ENCODE assay signal across 8 cellular contexts in the genomic region with DNA sequence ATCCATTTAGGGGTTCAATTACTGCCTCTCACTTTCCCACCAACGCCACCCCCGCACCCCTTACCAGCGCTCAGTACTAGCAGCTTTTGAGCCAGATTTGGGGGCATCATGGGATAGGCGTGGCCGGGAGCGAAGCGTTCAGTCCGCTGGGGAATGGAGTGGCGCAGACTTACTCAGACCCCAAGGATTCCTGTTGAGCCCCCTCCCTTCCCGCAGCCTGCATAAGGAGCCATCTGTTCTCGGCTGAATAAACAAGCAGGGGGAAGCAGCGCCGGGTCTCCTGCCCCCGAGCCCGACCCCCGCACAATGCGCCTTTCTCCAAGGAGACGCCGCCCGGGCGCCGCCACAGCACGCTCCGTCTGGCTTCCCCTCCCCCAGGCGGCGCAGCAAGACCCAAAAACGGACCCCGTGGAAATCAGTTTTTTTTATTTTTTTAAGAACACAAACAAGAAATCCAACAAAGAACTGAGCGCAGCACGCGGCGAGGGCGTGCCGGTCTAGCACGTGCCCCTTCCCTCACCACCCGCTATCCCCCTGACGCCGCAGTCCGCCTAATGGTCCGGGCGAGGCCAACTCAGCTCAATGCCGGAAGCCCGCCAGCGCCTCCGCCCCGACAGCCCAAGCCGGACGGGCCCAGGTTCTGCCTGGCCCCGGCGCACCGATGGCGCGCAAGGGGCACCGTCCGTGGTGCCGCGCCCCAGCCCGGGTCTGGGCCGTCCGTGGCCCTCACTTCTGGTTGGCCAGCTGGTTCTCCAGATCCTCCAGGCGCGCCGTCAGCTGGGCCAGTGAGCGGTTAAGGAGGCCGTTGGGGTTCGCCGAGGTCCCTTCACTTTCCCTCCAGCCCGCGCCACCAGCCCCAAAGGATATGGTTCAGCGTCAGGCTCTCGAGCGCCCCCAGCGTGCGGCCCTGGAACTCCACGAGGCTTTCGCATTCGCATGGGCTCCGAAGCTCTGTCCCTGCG. TPM values are rescaled to one million over a fixed set of nuclear protein-coding genes. Genes with fewer than 3 reads are reported as not detected.
A peak's percentile ranks its signal among the peaks of the same experiment; 100 is the strongest.
DNase-seq lines count a peak whose midpoint lies in the region; ATAC-seq lines count a peak whose summit lies in the region.

No MANE protein-coding gene starts in this region.

- peaks cover 26 to 74% of the 10 kb centered on the region in 2 donors for H3K27me3 Mint-ChIP-seq in effector memory CD8-positive, alpha-beta T cell

- H2BK5ac ChIP-seq in mesenchymal stem cell (ENCODE audit: low read depth, low read length, poor library complexity, severe bottlenecking) = no peak overlapping the region

- in situ Hi-C loops in Caki2 (cut with HindIII; ENCODE audit: low pct_unique_long_range_greater_than_20kb, low sequenced_read_pairs) = loop anchor here (25.0 kb wide), 1 partner anchor 181 kb away; a partner anchor contains a TSS

- H4K8ac ChIP-seq in mesenchymal stem cell (ENCODE audit: low read length) = peak overlapping the region; percentile 76

- no peaks in the 10 kb centered on the region for H3K36me3 Mint-ChIP-seq in effector memory CD8-positive, alpha-beta T cell (ENCODE audit: insufficient read depth)

- H3K27ac Mint-ChIP-seq in effector memory CD8-positive, alpha-beta T cell = no peak overlapping the region

- peak overlapping the region in 1 of 2 experiments; percentile 57 for H2BK12ac ChIP-seq in mesenchymal stem cell (ENCODE audit: low read length in 2 of 2)

- H2BK15ac ChIP-seq in mesenchymal stem cell (ENCODE audit: low read depth, poor library complexity, severe bottlenecking) = peak overlapping the region; percentile 87

- H3K9me3 ChIP-seq in mesenchymal stem cell (ENCODE audit: control insufficient read depth, low read length) = no peaks in the 10 kb centered on the region

- H3K9me3 Mint-ChIP-seq in effector memory CD8-positive, alpha-beta T cell = no peaks in the 10 kb centered on the region

- peak; percentile 58 for ATAC-seq in HG02981 (IDR thresholded peaks at IDR 0.05; ENCODE audit: unreplicated experiment)
- peak; percentile 92 for ATAC-seq in effector memory CD8-positive, alpha-beta T cell (replicated peaks)
- ATAC-seq in HG03571 (IDR thresholded peaks at IDR 0.05; ENCODE audit: unreplicated experiment) = no peak

- H3K4me2 ChIP-seq in mesenchymal stem cell (ENCODE audit: low read length, poor library complexity, severe bottlenecking) = peak overlapping the region; percentile 93

- peak overlapping the region in 1 of 2 experiments; percentile 72 for H3K4ac ChIP-seq in mesenchymal stem cell (ENCODE audit: low read depth in 1 of 2, low read length in 2 of 2)

- 3% methylated on average over 78 of the region's 79 CpGs for WGBS in mesenchymal stem cell

- DNase-seq in Caki2 (ENCODE audit: low read depth) (peak; percentile 88), NCI-H526 (lab: John Stamatoyannopoulos, UW) (peak; percentile 70 to 93), mesenchymal stem cell (peak; percentile 73)
- peak; percentile 55 to 65 for DNase-seq in activated CD8-positive, alpha-beta memory T cell treated with anti-CD3 and anti-CD28 coated beads for 4 hours (ENCODE audit: low read depth in 2 of 2)
- peak; percentile 80 to 84 (median 81) for DNase-seq in effector memory CD8-positive, alpha-beta T cell
- DNase-seq in stimulated activated CD8-positive, alpha-beta memory T cell treated with anti-CD3 and anti-CD28 coated beads, Interleukin-12 subunit alpha, Interleukin-12 subunit beta, amount 100 ng/mL, for 1 hour (ENCODE audit: low read depth) = peak; percentile 70

- peak overlapping the region; percentile 64 to 77 for H3K4me3 ChIP-seq in mesenchymal stem cell (ENCODE audit: insufficient read depth in 1 of 2, low read depth in 1 of 2, low read length in 2 of 2)

- H3K23ac ChIP-seq in mesenchymal stem cell (ENCODE audit: low read length in 2 of 2) = peak overlapping the region in 1 of 2 experiments; percentile 14

- H3K18ac ChIP-seq in mesenchymal stem cell (ENCODE audit: low read depth in 1 of 2, low read length in 2 of 2) = peak overlapping the region; percentile 63 to 91

- peak overlapping the region; percentile 95 for H2AFZ ChIP-seq in mesenchymal stem cell (ENCODE audit: low read depth, low read length)

- no peak overlapping the region for H3K27ac ChIP-seq in mesenchymal stem cell (ENCODE audit: low read length, poor library complexity, severe bottlenecking)

- peak overlapping the region in 1 of 2 experiments; percentile 77 for H3K14ac ChIP-seq in mesenchymal stem cell (ENCODE audit: low read length in 2 of 2)

- H3K9ac ChIP-seq in mesenchymal stem cell (ENCODE audit: low read length) = peak overlapping the region; percentile 66

- H3K4me1 ChIP-seq in mesenchymal stem cell (ENCODE audit: control insufficient read depth, insufficient read depth, low read depth, low read length) = peaks cover 8% of the 10 kb centered on the region

- peak overlapping the region; percentile 81 for H4K91ac ChIP-seq in mesenchymal stem cell (ENCODE audit: low read length)

- peaks cover 6 to 24% of the 10 kb centered on the region in 2 experiments for H3K27me3 ChIP-seq in mesenchymal stem cell (ENCODE audit: control insufficient read depth in 1 of 2, insufficient read depth in 1 of 2, low read length in 2 of 2)

- no peaks in the 10 kb centered on the region for H3K36me3 ChIP-seq in mesenchymal stem cell (ENCODE audit: control insufficient read depth in 1 of 2, insufficient read depth in 2 of 2, low read depth in 1 of 2, low read length in 2 of 2)

- H3K79me1 ChIP-seq in mesenchymal stem cell (replicated peaks; ENCODE audit: low read length, poor library complexity, severe bottlenecking) = no peaks in the 10 kb centered on the region

- peak overlapping the region; percentile 66 to 75 for H3K4me3 Mint-ChIP-seq in effector memory CD8-positive, alpha-beta T cell

- peaks cover 3 to 15% of the 10 kb centered on the region in 2 donors for H3K4me1 Mint-ChIP-seq in effector memory CD8-positive, alpha-beta T cell (ENCODE audit: low read depth in 2 of 2)

- H2BK120ac ChIP-seq in mesenchymal stem cell (ENCODE audit: low read depth, low read length) = peak overlapping the region; percentile 12

- no peak overlapping the region for H2AK5ac ChIP-seq in mesenchymal stem cell (ENCODE audit: low read length, severe bottlenecking)

RNA-seq across cellular contexts. Expression of a gene that starts 13.3 kb away (rescaled TPM):
- not detected in 2 replicates for total RNA-seq in Caki2 (2014; rRNA removed; shearing (Covaris generic); ENCODE audit: low replicate concordance)
- polyA plus RNA-seq in mesenchymal stem cell (2013, experiment 1 of 2) = not detected
- polyA plus RNA-seq in mesenchymal stem cell (2013, experiment 2 of 2) = not detected

RNA-seq across cellular contexts. Expression of a gene that starts 14.8 kb away (rescaled TPM):
- total RNA-seq in Caki2 (2014; rRNA removed; shearing (Covaris generic); ENCODE audit: low replicate concordance) = 0.10 and 2.1 TPM in 2 replicates
- polyA plus RNA-seq in mesenchymal stem cell (2013, experiment 1 of 2) = 0.03 TPM
- polyA plus RNA-seq in mesenchymal stem cell (2013, experiment 2 of 2) = 0.03 TPM

RNA-seq across cellular contexts. Expression of a gene that starts 39.0 kb away (rescaled TPM):
- 1.5 TPM in 1 of 2 replicates, not detected in the other for total RNA-seq in Caki2 (2014; rRNA removed; shearing (Covaris generic); ENCODE audit: low replicate concordance)
- not detected for polyA plus RNA-seq in mesenchymal stem cell (2013, experiment 1 of 2)
- not detected for polyA plus RNA-seq in mesenchymal stem cell (2013, experiment 2 of 2)

RNA-seq across cellular contexts. Expression of a gene that starts 54.9 kb away (rescaled TPM):
- total RNA-seq in Caki2 (2014; rRNA removed; shearing (Covaris generic); ENCODE audit: low replicate concordance) = 92.8 and 111 TPM in 2 replicates
- 42.8 TPM for polyA plus RNA-seq in mesenchymal stem cell (2013, experiment 1 of 2)
- 43.8 TPM for polyA plus RNA-seq in mesenchymal stem cell (2013, experiment 2 of 2)
